Comparison of ENCODE assay signal across 18 cellular contexts in genomic region chr9:83962165-83962564, GRCh38. TPM values are rescaled to one million over a fixed set of nuclear protein-coding genes. Genes with fewer than 3 reads are reported as not detected.
DNase-seq lines count a peak whose midpoint lies in the region; ATAC-seq and TF ChIP-seq lines count a peak whose summit lies in the region.
"Had no signal": no experiment of that assay in that cellular context is flagged by ENCODE, and none has a peak within 500 bp of the region (broad histone marks: within the 10 kb centered on the region; RNA-seq: fewer than 3 reads in every experiment).

No MANE protein-coding gene starts in this region.

- intact Hi-C loops in IMR-90 (cut with micrococcal nuclease) = no loop called here
- intact Hi-C loops in head of caudate nucleus (cut with DNase I) = no loop called here
- intact Hi-C loops in activated CD4-positive, alpha-beta T cell treated with anti-CD3 and anti-CD28 coated beads for 36 hours (cut with DNase I, micrococcal nuclease) = no loop called here

- no peaks in the 10 kb centered on the region for H3K9me3 ChIP-seq in IMR-90 (ENCODE audit: control insufficient read depth, insufficient read depth, low read length)
- H3K9me3 ChIP-seq: gastroesophageal sphincter, psoas muscle had no signal

- no peak overlapping the region for H3K4me3 ChIP-seq in IMR-90 (ENCODE audit: insufficient read depth, low read depth, low read length)
- H3K4me3 ChIP-seq: dorsolateral prefrontal cortex, gastroesophageal sphincter, GM12878, psoas muscle had no signal

- H2AFZ ChIP-seq in IMR-90 (replicated peaks; ENCODE audit: low read length, poor library complexity) = no peak overlapping the region

- 0 out of 2 replicates have a peak, but pooled peaks cover 3% of the 10 kb centered on the region for H3K9me1 ChIP-seq in IMR-90 (ENCODE audit: insufficient read depth, low read length)

- H2BK120ac ChIP-seq in IMR-90 (ENCODE audit: low read depth, low read length) = peak overlapping the region; percentile 1; the same call in 1 of the 2 replicates

- peak overlapping the region; percentile 56 for H4K91ac ChIP-seq in IMR-90 (ENCODE audit: insufficient read depth, low read depth, low read length)

- peaks cover 4% of the 10 kb centered on the region; the same call in 1 of the 2 replicates for H3K4me1 ChIP-seq in IMR-90 (ENCODE audit: control insufficient read depth, insufficient read depth, low read length)
- H3K4me1 ChIP-seq: psoas muscle had no signal

- H3K23ac ChIP-seq in IMR-90 (ENCODE audit: low read depth, low read length) = no peak overlapping the region

- peak overlapping the region; percentile 22 for H2AK9ac ChIP-seq in IMR-90 (replicated peaks; ENCODE audit: low read depth, low read length, poor library complexity)

- peak overlapping the region in 1 of 2 experiments; percentile 2; a peak in 2 of 4 replicates for H4K8ac ChIP-seq in IMR-90 (ENCODE audit: low read depth in 2 of 2, low read length in 2 of 2)

- 0 out of 4 replicates have a peak, but pooled peaks cover 0 to 1% of the 10 kb centered on the region in 2 experiments for H3K79me1 ChIP-seq in IMR-90 (ENCODE audit: low read depth in 1 of 2, low read length in 2 of 2)

- H3K9me3 Mint-ChIP-seq in activated CD4-positive, alpha-beta T cell treated with anti-CD3 and anti-CD28 coated beads for 36 hours (ENCODE audit: low read depth) = no peaks in the 10 kb centered on the region
- H3K9me3 Mint-ChIP-seq: T-helper 2 cell treated with Interferon-gamma antibody and Interleukin-4, amounts not matched to agents 5 μg/mL and 100 μg/mL, for 36 hours had no signal

- H3K18ac ChIP-seq in IMR-90 (ENCODE audit: low read depth, low read length) = 0 out of 2 replicates have a peak overlapping the region, but pooled peaks have one; percentile 23

- H3K27ac ChIP-seq in C4-2B = peak overlapping the region; percentile 72
- H3K27ac ChIP-seq in IMR-90 (ENCODE audit: insufficient read depth, low read length) = no peak overlapping the region
- H3K27ac ChIP-seq: dorsolateral prefrontal cortex, gastroesophageal sphincter, psoas muscle had no signal

- H2BK5ac ChIP-seq in IMR-90 (ENCODE audit: low read depth, low read length, poor library complexity, severe bottlenecking) = no peak overlapping the region

- no peak overlapping the region for H3K56ac ChIP-seq in IMR-90 (ENCODE audit: extremely low read depth, insufficient read depth, low read length)

- no peak for TF ChIP-seq CTCF in C4-2B (conservative IDR thresholded peaks at IDR 0.05)
- no peak for TF ChIP-seq CTCF in IMR-90 (conservative IDR thresholded peaks at IDR 0.05; ENCODE audit: low read depth, low read length)

- peaks cover 5% of the 10 kb centered on the region for H3K36me3 ChIP-seq in IMR-90 (ENCODE audit: control insufficient read depth, insufficient read depth, low read length)

- POLR2A ChIA-PET in IMR-90 (lab: Charles Lee; ENCODE audit: unreplicated experiment) = no interaction called here
- POLR2A ChIA-PET in activated CD4-positive, alpha-beta T cell treated with anti-CD3 and anti-CD28 coated beads for 36 hours (lab: Charles Lee) = interaction anchor here (0.6 to 2.3 kb wide), 3 partner anchors 9 to 324 kb away, joined by 4 to 11 read pairs (median 7); partner anchors contain the start of genes HNRNPK and RMI1

- H4K20me1 ChIP-seq in IMR-90 (ENCODE audit: insufficient read depth, low read length) = peaks cover 7% of the 10 kb centered on the region; the same call in 1 of the 2 replicates

- no peak for TF ChIP-seq RAD21 in IMR-90 (IDR thresholded peaks at IDR 0.05; ENCODE audit: low read length)

- no CpG with 5 or more reads among the region's 3 CpGs for WGBS in IMR-90 (ENCODE audit: extremely low coverage in 2 of 2, insufficient read length in 1 of 2), 2 experiments

- no peak overlapping the region for H3K27ac Mint-ChIP-seq in activated CD4-positive, alpha-beta T cell treated with anti-CD3 and anti-CD28 coated beads for 36 hours
- H3K27ac Mint-ChIP-seq: B cell; T-helper 2 cell treated with Interferon-gamma antibody and Interleukin-4, amounts not matched to agents 5 μg/mL and 100 μg/mL, for 36 hours had no signal

- H4K5ac ChIP-seq in IMR-90 (ENCODE audit: low read depth, low read length) = peak overlapping the region; percentile 56; the same call in 1 of the 2 replicates

- in situ Hi-C loops in IMR-90 (cut with MboI; ENCODE audit: low sequenced_read_pairs) = no loop called here

- H3K14ac ChIP-seq in IMR-90 (replicated peaks; ENCODE audit: low read depth, low read length) = no peak overlapping the region

- ATAC-seq in IMR-90 (ENCODE audit: low read depth) = no peak
- no peak for ATAC-seq in activated CD4-positive, alpha-beta T cell treated with anti-CD3 and anti-CD28 coated beads for 36 hours
- ATAC-seq: gastroesophageal sphincter, GM12878, psoas muscle had no signal

- no peak for TF ChIP-seq POLR2A in IMR-90 (IDR thresholded peaks at IDR 0.05; ENCODE audit: low read depth, low read length)

- DNase-seq in IMR-90 (peak; percentile 23), amniotic stem cell (lab: John Stamatoyannopoulos, UW) (peak; percentile 8), kidney glomerular epithelial cell (lab: John Stamatoyannopoulos, UW) (peak; percentile 24), head of caudate nucleus (no peak), activated gamma-delta T cell (lab: John Stamatoyannopoulos, UW) (no peak)
- DNase-seq in stimulated activated CD4-positive, alpha-beta T cell treated with anti-CD3 and anti-CD28 coated beads, Interleukin-12 subunit alpha, Interleukin-12 subunit beta, amount 100 ng/mL, for 4 hours = no peak
- DNase-seq in activated CD4-positive, alpha-beta T cell treated with anti-CD3 and anti-CD28 coated beads for 36 hours = no peak
- DNase-seq: activated CD4-positive, alpha-beta T cell treated with anti-CD3 and anti-CD28 coated beads, Interleukin-2, amount 50 U/mL, for 48 hours; DMS79; dorsolateral prefrontal cortex; NCI-H526; psoas muscle; stimulated activated CD8-positive, alpha-beta memory T cell treated with anti-CD3 and anti-CD28 coated beads, Interleukin-4, amount 100 ng/mL, for 48 hours had no signal

- H3K27me3 ChIP-seq in IMR-90 (ENCODE audit: control insufficient read depth, insufficient read depth, low read length) = no peaks in the 10 kb centered on the region
- H3K27me3 ChIP-seq: dorsolateral prefrontal cortex, gastroesophageal sphincter had no signal

- H3K4me2 ChIP-seq in IMR-90 (ENCODE audit: low read depth, low read length) = no peak overlapping the region

- H3K4me1 Mint-ChIP-seq in activated CD4-positive, alpha-beta T cell treated with anti-CD3 and anti-CD28 coated beads for 36 hours = peaks cover 5% of the 10 kb centered on the region

- peaks cover 14% of the 10 kb centered on the region for H3K36me3 Mint-ChIP-seq in activated CD4-positive, alpha-beta T cell treated with anti-CD3 and anti-CD28 coated beads for 36 hours (ENCODE audit: low read depth)

- CTCF ChIA-PET in IMR-90 (lab: Yijun Ruan, JAX) = interaction anchor here (1.9 kb wide), 1 partner anchor 299 kb away, joined by 6 read pairs; no protein-coding TSS in a partner anchor
- CTCF ChIA-PET in activated CD4-positive, alpha-beta T cell treated with anti-CD3 and anti-CD28 coated beads for 36 hours (lab: Charles Lee) = interaction anchor here (1.1 to 1.8 kb wide), 2 partner anchors 16 to 211 kb away, joined by 4 to 5 read pairs; no protein-coding TSS in a partner anchor

- H3K27me3 Mint-ChIP-seq in activated CD4-positive, alpha-beta T cell treated with anti-CD3 and anti-CD28 coated beads for 36 hours = no peaks in the 10 kb centered on the region
- H3K27me3 Mint-ChIP-seq: B cell had no signal

- H2AK5ac ChIP-seq in IMR-90 (ENCODE audit: low read depth, low read length) = no peak overlapping the region

- peak overlapping the region; percentile 2; the same call in 1 of the 2 replicates for H3K4ac ChIP-seq in IMR-90 (ENCODE audit: low read depth, low read length)

- dilution Hi-C loops in IMR-90 (cut with HindIII; ENCODE audit: low sequenced_read_pairs, unreplicated experiment) = no loop called here

- H2BK15ac ChIP-seq in IMR-90 (ENCODE audit: low read depth, low read length) = no peak overlapping the region

- no peak overlapping the region for H3K9ac ChIP-seq in IMR-90 (ENCODE audit: low read depth, low read length)

- no peak overlapping the region for H3K4me3 Mint-ChIP-seq in activated CD4-positive, alpha-beta T cell treated with anti-CD3 and anti-CD28 coated beads for 36 hours
- H3K4me3 Mint-ChIP-seq: B cell; T-helper 2 cell treated with Interferon-gamma antibody and Interleukin-4, amounts not matched to agents 5 μg/mL and 100 μg/mL, for 36 hours had no signal

- no peak overlapping the region for H2BK20ac ChIP-seq in IMR-90 (ENCODE audit: low read depth, low read length)

- no TSS peak for BruUV-seq in IMR-90 (replicated peaks; lab: Mats Ljungman, UMichigan)

TF ChIP-seq in IMR-90, 13 proteins besides CTCF, POLR2A, EP300 and RAD21:
- TF ChIP-seq MAZ (IDR thresholded peaks at IDR 0.05; ENCODE audit: borderline replicate concordance, low read depth, low read length) (no peak), CEBPB (IDR thresholded peaks at IDR 0.05; ENCODE audit: low read depth, low read length) (peak; percentile 57; the same call in 1 of the 2 replicates), CHD1 (IDR thresholded peaks at IDR 0.05; ENCODE audit: low read depth, low read length) (no peak)

RNA-seq across cellular contexts. Expression of gene HNRNPK, which starts 17.9 kb away (rescaled TPM):
- total RNA-seq in IMR-90 (2012; rRNA removed) = 422 and 601 TPM in 2 replicates
- 419 and 458 TPM in 2 replicates for polyA plus RNA-seq in IMR-90 (2012; rRNA removed)
- 149 and 205 TPM in 2 replicates for polyA plus RNA-seq in IMR-90 (2012; cell fraction: cytosol; rRNA removed)
- polyA plus RNA-seq in IMR-90 (2012; cell fraction: nucleus; rRNA removed; ENCODE audit: low replicate concordance) = 124 and 330 TPM in 2 replicates
- total RNA-seq in activated CD4-positive, alpha-beta T cell treated with anti-CD3 and anti-CD28 coated beads for 36 hours = 1,000 to 10,000 TPM in 1 of 2 experiments, 100 to 1,000 TPM in 1; 848 to 1,029 TPM

RNA-seq across cellular contexts. Expression of gene RMI1, which starts 18.4 kb away (rescaled TPM):
- 6.8 and 12.8 TPM in 2 replicates for total RNA-seq in IMR-90 (2012; rRNA removed)
- 2.7 and 4.4 TPM in 2 replicates for polyA plus RNA-seq in IMR-90 (2012; rRNA removed)
- polyA plus RNA-seq in IMR-90 (2012; cell fraction: cytosol; rRNA removed) = 0.38 and 0.65 TPM in 2 replicates
- 0.11 and 1.7 TPM in 2 replicates for polyA plus RNA-seq in IMR-90 (2012; cell fraction: nucleus; rRNA removed; ENCODE audit: low replicate concordance)
- 10 to 100 TPM; 25.0 to 25.5 TPM for total RNA-seq in activated CD4-positive, alpha-beta T cell treated with anti-CD3 and anti-CD28 coated beads for 36 hours

RNA-seq across cellular contexts. Expression of gene KIF27, which starts 40.9 kb away (rescaled TPM):
- 1.6 and 2.2 TPM in 2 replicates for total RNA-seq in IMR-90 (2012; rRNA removed)
- polyA plus RNA-seq in IMR-90 (2012; rRNA removed) = 0.32 and 0.60 TPM in 2 replicates
- 0.03 and 0.05 TPM in 2 replicates for polyA plus RNA-seq in IMR-90 (2012; cell fraction: cytosol; rRNA removed)
- polyA plus RNA-seq in IMR-90 (2012; cell fraction: nucleus; rRNA removed; ENCODE audit: low replicate concordance) = 0.11 and 0.76 TPM in 2 replicates
- total RNA-seq in activated CD4-positive, alpha-beta T cell treated with anti-CD3 and anti-CD28 coated beads for 36 hours = 1 to 10 TPM; 3.2 to 3.4 TPM

Comparison
In these comparisons a context has a peak if more than half of its experiments do, and no peak if none do; other contexts are left out.
1. DNase-seq: peak in IMR-90 (single experiment), amniotic stem cell (single experiment) and kidney glomerular epithelial cell (single experiment); none in head of caudate nucleus (0 of 42), stimulated activated CD4-positive, alpha-beta T cell treated with anti-CD3 and anti-CD28 coated beads, Interleukin-12 subunit alpha, Interleukin-12 subunit beta, amount 100 ng/mL, for 4 hours (single experiment), activated CD4-positive, alpha-beta T cell treated with anti-CD3 and anti-CD28 coated beads for 36 hours (single experiment) and activated gamma-delta T cell (single experiment).